Comparison of ENCODE assay signal across 2 cellular contexts in the genomic region with DNA sequence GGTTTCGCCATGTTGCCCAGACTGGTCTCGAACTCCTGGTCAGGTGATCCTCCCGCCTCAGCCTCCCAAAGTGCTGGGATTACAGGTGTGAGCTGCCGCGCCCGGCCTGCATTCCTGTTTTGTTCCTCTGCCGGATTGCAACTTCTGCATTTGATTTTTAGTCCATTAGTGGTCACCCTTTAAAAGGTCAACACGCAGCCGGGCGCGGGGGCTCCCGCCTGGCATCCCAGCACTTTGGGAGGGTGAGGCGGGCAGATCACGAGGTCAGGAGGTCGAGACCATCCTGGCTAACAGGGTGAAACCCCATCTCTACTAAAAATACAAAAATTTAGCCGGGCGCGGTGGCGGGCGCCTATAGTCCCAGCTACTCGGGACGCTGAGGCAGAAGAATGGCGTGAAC. TPM values are rescaled to one million over a fixed set of nuclear protein-coding genes. Genes with fewer than 3 reads are reported as not detected.
"Had no signal": no experiment of that assay in that cellular context is flagged by ENCODE, and none has a peak within 500 bp of the region (broad histone marks: within the 10 kb centered on the region; RNA-seq: fewer than 3 reads in every experiment).

No MANE protein-coding gene starts in this region.

RNA-seq across cellular contexts. Expression of a gene that starts 50.7 kb away (rescaled TPM):
- total RNA-seq: endodermal cell, glomerular endothelial cell had no signal
